Comparison of ENCODE assay signal across 12 cellular contexts in the genomic region with DNA sequence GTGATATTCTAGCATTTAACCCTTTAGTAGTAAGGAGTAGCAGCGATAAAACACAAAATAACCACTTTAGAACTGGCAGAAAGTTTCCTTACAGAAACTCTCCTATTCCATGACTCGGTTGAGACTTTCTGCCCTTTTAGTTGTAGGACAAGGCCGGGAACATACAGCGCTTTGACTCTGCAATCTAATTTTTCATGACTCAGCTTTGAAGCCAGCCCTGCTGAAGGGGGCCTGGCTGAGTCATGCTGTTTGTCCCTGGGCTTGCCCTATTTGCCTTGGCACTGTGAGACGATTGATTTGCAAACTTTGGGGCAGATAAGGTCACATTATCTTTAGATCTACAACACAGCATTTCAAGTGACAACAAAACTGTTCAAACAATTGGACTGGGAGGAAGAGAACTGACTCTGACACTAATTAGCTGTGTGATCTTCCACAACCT.
DNase-seq lines count a peak whose midpoint lies in the region; ATAC-seq and TF ChIP-seq lines count a peak whose summit lies in the region.
"Had no signal": no experiment of that assay in that cellular context is flagged by ENCODE, and none has a peak within 500 bp of the region (broad histone marks: within the 10 kb centered on the region; RNA-seq: fewer than 3 reads in every experiment).

No MANE protein-coding gene starts in this region.

- H3K27me3 ChIP-seq in foreskin keratinocyte (peaks cover 5% of the 10 kb centered on the region), HAP-1 (ENCODE audit: low read depth) (no peaks in the 10 kb centered on the region)
- H3K27me3 ChIP-seq: BLaER1 treated with 17β-estradiol and CSF1 and Interleukin-3, amounts not matched to agents 10 nM and 100 nM; upper lobe of right lung had no signal

- no peaks in the 10 kb centered on the region for H3K36me3 ChIP-seq in HAP-1 (replicated peaks)
- H3K36me3 ChIP-seq: BLaER1 treated with 17β-estradiol and CSF1 and Interleukin-3, amounts not matched to agents 10 nM and 100 nM; upper lobe of right lung had no signal

- H3K27ac ChIP-seq in foreskin keratinocyte, result no peak overlapping the region
- H3K27ac ChIP-seq: BLaER1 treated with 17β-estradiol and CSF1 and Interleukin-3, amounts not matched to agents 10 nM and 100 nM; upper lobe of right lung had no signal

- TF ChIP-seq CTCF in foreskin keratinocyte (conservative IDR thresholded peaks at IDR 0.05), result no peak

- H3K4me3 ChIP-seq in HAP-1, result no peak overlapping the region
- H3K4me3 ChIP-seq: BLaER1 treated with 17β-estradiol and CSF1 and Interleukin-3, amounts not matched to agents 10 nM and 100 nM; GM12878; upper lobe of right lung had no signal

- ATAC-seq in left lobe of liver (peak; percentile 91), HG03457 (IDR thresholded peaks at IDR 0.05; ENCODE audit: unreplicated experiment) (no peak), foreskin keratinocyte (no peak), HG03342 (IDR thresholded peaks at IDR 0.05; ENCODE audit: unreplicated experiment) (no peak)
- ATAC-seq: GM12878, upper lobe of right lung had no signal

- in situ Hi-C loops in HAP-1 (cut with MboI; ENCODE audit: low sequenced_read_pairs), result no loop called here

- DNase-seq in COLO668 (lab: John Stamatoyannopoulos, UW; ENCODE audit: unreplicated experiment) (peak; percentile 78), HuH-7.5 (ENCODE audit: low spot score) (peak; percentile 12), RPMI7951 (ENCODE audit: low read depth) (peak; percentile 11), left lobe of liver (ENCODE audit: low spot score) (peak; percentile 89), foreskin keratinocyte (no peak), HAP-1 (ENCODE audit: low spot score in 2 of 2) (no peak)
- DNase-seq: amygdala, upper lobe of right lung had no signal

- no peaks in the 10 kb centered on the region for H3K9me3 ChIP-seq in HAP-1
- H3K9me3 ChIP-seq: BLaER1 treated with 17β-estradiol and CSF1 and Interleukin-3, amounts not matched to agents 10 nM and 100 nM; upper lobe of right lung had no signal

- no peaks in the 10 kb centered on the region for H3K4me1 ChIP-seq in foreskin keratinocyte
- no peaks in the 10 kb centered on the region for H3K4me1 ChIP-seq in HAP-1
- H3K4me1 ChIP-seq: BLaER1 treated with 17β-estradiol and CSF1 and Interleukin-3, amounts not matched to agents 10 nM and 100 nM; upper lobe of right lung had no signal

Comparison
In these comparisons a context has a peak if more than half of its experiments do, and no peak if none do; other contexts are left out.
1. DNase-seq: peak in COLO668 (single experiment), HuH-7.5 (single experiment), RPMI7951 (single experiment) and left lobe of liver (single experiment); none in foreskin keratinocyte (0 of 2) and HAP-1 (0 of 2).